ENCODE assay signal across 10 cellular contexts in the genomic region with DNA sequence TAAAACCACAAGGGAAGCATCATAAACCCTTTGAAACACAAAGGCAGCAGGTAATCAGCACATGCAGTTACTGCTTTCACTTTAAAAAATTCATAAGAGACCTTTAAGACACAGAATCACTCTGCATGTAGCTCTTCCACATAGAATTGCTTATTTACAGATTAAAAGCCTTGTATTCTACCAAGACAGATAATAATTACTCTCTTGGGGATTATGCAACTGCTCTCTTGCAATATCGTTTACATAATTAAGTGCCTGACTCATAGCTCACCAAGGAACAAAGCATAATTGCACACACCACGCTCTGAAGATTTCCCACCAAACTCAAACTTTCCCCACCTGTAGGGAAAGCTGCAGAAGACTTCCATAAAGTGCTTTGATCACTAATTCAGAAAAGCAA.
DNase-seq lines count a peak whose midpoint lies in the region; ATAC-seq and TF ChIP-seq lines count a peak whose summit lies in the region.
"Had no signal": no experiment of that assay in that cellular context is flagged by ENCODE, and none has a peak within 500 bp of the region (broad histone marks: within the 10 kb centered on the region; RNA-seq: fewer than 3 reads in every experiment).

No MANE protein-coding gene starts in this region.

- H3K9me3 Mint-ChIP-seq in activated T-cell treated with anti-CD3 and anti-CD28 coated beads, Interleukin-2, amount 50 U/mL, for 4 hours, result peaks cover 18% of the 10 kb centered on the region

- H3K4me3 ChIP-seq in heart right ventricle (no peak overlapping the region), fibroblast of mammary gland (ENCODE audit: control insufficient read depth, low read depth, low read length) (no peak overlapping the region), aorta (ENCODE audit: low read length in 2 of 2) (no peak overlapping the region)

- ATAC-seq in heart right ventricle, result peak in 6 of 8 donors; percentile 47 to 60 (median 54)
- peak; percentile 74 for ATAC-seq in aorta (ENCODE audit: low FRiP score)
- no peak for ATAC-seq in activated T-cell treated with anti-CD3 and anti-CD28 coated beads, Interleukin-2, amount 50 U/mL, for 4 hours
- no peak for ATAC-seq in HG03097 (IDR thresholded peaks at IDR 0.05; ENCODE audit: low FRiP score, unreplicated experiment)
- ATAC-seq in GM21786 (IDR thresholded peaks at IDR 0.05; ENCODE audit: unreplicated experiment), result no peak
- ATAC-seq: T-cell had no signal

- H3K9me3 ChIP-seq in heart right ventricle, result peaks cover 0 to 15% (median 0%) of the 10 kb centered on the region in 11 donors
- H3K9me3 ChIP-seq in aorta (ENCODE audit: control insufficient read depth, low read length), result no peaks in the 10 kb centered on the region

- DNase-seq in heart right ventricle (no peak), cardiac septum (ENCODE audit: low spot score) (no peak), NCI-H69 (lab: John Stamatoyannopoulos, UW) (peak; percentile 91), fibroblast of mammary gland (ENCODE audit: low read depth) (peak; percentile 92), aorta (no peak)
- no peak for DNase-seq in activated T-cell treated with anti-CD3 and anti-CD28 coated beads, Interleukin-2, amount 50 U/mL, for 4 hours
- DNase-seq: activated gamma-delta T cell treated with Interleukin-2 at 50 U/mL for 16 hours, T-cell had no signal

- TF ChIP-seq CTCF in heart right ventricle (IDR thresholded peaks at IDR 0.05) (no peak), fibroblast of mammary gland (conservative IDR thresholded peaks at IDR 0.05; ENCODE audit: control insufficient read depth, insufficient read depth, low read depth, low read length) (no peak)

- no peaks in the 10 kb centered on the region for H3K36me3 ChIP-seq in heart right ventricle
- H3K36me3 ChIP-seq in aorta (ENCODE audit: control insufficient read depth in 1 of 2, insufficient read depth in 2 of 2, low read length in 1 of 2), result no peaks in the 10 kb centered on the region

- no peak overlapping the region for H3K27ac ChIP-seq in heart right ventricle
- H3K27ac ChIP-seq in aorta (ENCODE audit: low read depth in 1 of 2, low read length in 2 of 2), result no peak overlapping the region

- peaks cover 14% of the 10 kb centered on the region for H3K36me3 Mint-ChIP-seq in activated T-cell treated with anti-CD3 and anti-CD28 coated beads, Interleukin-2, amount 50 U/mL, for 4 hours (ENCODE audit: insufficient read depth)

- H3K4me1 ChIP-seq in heart right ventricle (peaks cover 0 to 50% (median 0%) of the 10 kb centered on the region in 9 donors), aorta (ENCODE audit: control insufficient read depth in 1 of 2, insufficient read depth in 2 of 2, low read length in 2 of 2) (no peaks in the 10 kb centered on the region)

- peaks cover 43% of the 10 kb centered on the region for H3K4me1 Mint-ChIP-seq in activated T-cell treated with anti-CD3 and anti-CD28 coated beads, Interleukin-2, amount 50 U/mL, for 4 hours (ENCODE audit: low read depth)

- H3K27me3 Mint-ChIP-seq in activated T-cell treated with anti-CD3 and anti-CD28 coated beads, Interleukin-2, amount 50 U/mL, for 4 hours (ENCODE audit: low read depth), result no peaks in the 10 kb centered on the region
- H3K27me3 Mint-ChIP-seq: T-cell had no signal

- no peak overlapping the region for H3K4me3 Mint-ChIP-seq in activated T-cell treated with anti-CD3 and anti-CD28 coated beads, Interleukin-2, amount 50 U/mL, for 4 hours
- H3K4me3 Mint-ChIP-seq: T-cell had no signal

- H3K27me3 ChIP-seq in heart right ventricle (no peaks in the 10 kb centered on the region), aorta (ENCODE audit: control insufficient read depth in 1 of 2, insufficient read depth in 2 of 2, low read length in 1 of 2) (no peaks in the 10 kb centered on the region)

- 46 to 50% methylated on average over 2 of the region's 2 CpGs for WGBS in heart right ventricle, 2 donors
- WGBS in aorta, 2 donors, result 57 to 62% methylated on average over 2 of the region's 2 CpGs

- intact Hi-C loops in heart right ventricle (cut with DNase I) (no loop called here), cardiac septum (cut with DNase I) (no loop called here), aorta (cut with DNase I) (no loop called here)

Comparison
In these comparisons a context has a peak if more than half of its experiments do, and no peak if none do; other contexts are left out.
1. ATAC-seq: peak in heart right ventricle (6 of 8) and aorta (single experiment); none in activated T-cell treated with anti-CD3 and anti-CD28 coated beads, Interleukin-2, amount 50 U/mL, for 4 hours (0 of 2), HG03097 (single experiment) and GM21786 (single experiment).
2. DNase-seq: peak in NCI-H69 (single experiment) and fibroblast of mammary gland (single experiment); none in heart right ventricle (0 of 2), cardiac septum (single experiment), aorta (0 of 2) and activated T-cell treated with anti-CD3 and anti-CD28 coated beads, Interleukin-2, amount 50 U/mL, for 4 hours (single experiment).